In the genomic region with DNA sequence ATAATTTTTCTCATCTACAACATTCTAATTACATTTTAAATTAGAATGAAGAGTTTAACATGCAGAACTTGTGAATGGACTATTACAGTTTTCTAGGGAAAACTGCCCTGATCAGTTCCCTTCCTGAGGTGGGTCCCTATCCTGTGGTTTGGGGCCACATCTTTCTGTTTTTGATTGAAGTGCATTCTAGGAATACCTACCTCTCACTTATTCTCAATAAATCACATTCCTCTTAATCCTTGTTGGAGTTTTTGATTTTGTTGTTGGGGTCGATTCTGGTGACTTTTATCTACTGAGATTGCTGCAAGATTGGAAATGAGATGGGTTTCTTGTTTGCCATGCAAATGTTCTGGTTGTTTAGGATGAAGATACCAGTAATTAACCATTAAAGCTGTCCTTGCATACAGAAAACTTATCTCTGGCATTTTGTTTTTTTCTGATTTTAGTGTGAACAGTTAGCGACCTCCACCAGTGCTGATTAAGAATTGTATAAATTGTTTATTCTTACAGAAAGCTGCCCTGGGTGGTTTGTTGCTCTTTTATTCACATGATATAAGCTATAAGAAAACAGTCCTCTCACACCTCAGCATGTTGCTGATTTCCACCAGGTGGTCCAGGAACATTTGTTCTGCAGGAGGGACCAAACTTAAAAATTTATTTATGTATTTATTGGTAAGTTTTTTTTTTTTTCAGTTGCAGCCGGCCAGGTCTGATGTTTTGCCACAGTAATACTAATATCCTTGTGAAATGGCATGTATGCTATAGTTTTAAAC, we compare ENCODE assay signal across 9 cellular contexts.
DNase-seq lines count a peak whose midpoint lies in the region; ATAC-seq and TF ChIP-seq lines count a peak whose summit lies in the region.
"Had no signal": no experiment of that assay in that cellular context is flagged by ENCODE, and none has a peak within 500 bp of the region (broad histone marks: within the 10 kb centered on the region; RNA-seq: fewer than 3 reads in every experiment).

No MANE protein-coding gene starts in this region.

- H3K9ac ChIP-seq in OCI-LY3 (ENCODE audit: low read length): no peak overlapping the region

- ATAC-seq in psoas muscle (no peak), GM21576 (IDR thresholded peaks at IDR 0.05; ENCODE audit: unreplicated experiment) (no peak), GM21515 (IDR thresholded peaks at IDR 0.05; ENCODE audit: unreplicated experiment) (no peak)

- H3K27me3 ChIP-seq in DOHH2 (ENCODE audit: control insufficient read depth, low read length): peaks cover 40% of the 10 kb centered on the region
- peaks cover 30% of the 10 kb centered on the region for H3K27me3 ChIP-seq in OCI-LY3 (ENCODE audit: low read depth, low read length)
- no peaks in the 10 kb centered on the region for H3K27me3 ChIP-seq in psoas muscle (ENCODE audit: insufficient read depth in 3 of 3, low read length in 2 of 3)

- H3F3A ChIP-seq in DOHH2 (ENCODE audit: control insufficient read depth, insufficient read depth): no peaks in the 10 kb centered on the region

- H3K79me2 ChIP-seq in DOHH2 (ENCODE audit: control insufficient read depth, low read length) (no peaks in the 10 kb centered on the region), OCI-LY3 (ENCODE audit: low read length) (no peaks in the 10 kb centered on the region)

- intact Hi-C loops in psoas muscle (cut with DNase I): loop anchor here (2.0 to 5.0 kb wide), 2 partner anchors 40 to 41 kb away; no protein-coding TSS in a partner anchor

- H4K20me1 ChIP-seq in DOHH2 (ENCODE audit: control insufficient read depth, insufficient read depth, low read depth, low read length) (no peaks in the 10 kb centered on the region), OCI-LY3 (ENCODE audit: insufficient read depth, low read length) (no peaks in the 10 kb centered on the region)

- H3K4me2 ChIP-seq in DOHH2 (ENCODE audit: low read length) (peak overlapping the region; percentile 80), OCI-LY3 (ENCODE audit: low read length) (peak overlapping the region; percentile 100)

- no peak overlapping the region for H3K27ac ChIP-seq in DOHH2 (ENCODE audit: low read depth, low read length)
- no peak overlapping the region for H3K27ac ChIP-seq in OCI-LY3 (ENCODE audit: low read length)
- H3K27ac ChIP-seq in psoas muscle: peak overlapping the region; percentile 93

- H3K4me3 ChIP-seq in DOHH2 (ENCODE audit: low read length) (peak overlapping the region; percentile 65; the same call in 1 of the 2 replicates), OCI-LY3 (ENCODE audit: low read length) (peak overlapping the region; percentile 79), epithelial cell of proximal tubule (ENCODE audit: low read depth, low read length) (peak overlapping the region; percentile 29), psoas muscle (peak overlapping the region; percentile 74)

- no peak overlapping the region for H2AFZ ChIP-seq in OCI-LY3 (ENCODE audit: low read depth, low read length)

- TF ChIP-seq CTCF in DOHH2 (IDR thresholded peaks at IDR 0.05; ENCODE audit: low read depth, low read length, poor library complexity, severe bottlenecking) (no peak), OCI-LY3 (IDR thresholded peaks at IDR 0.05; ENCODE audit: low read depth, low read length) (no peak), epithelial cell of proximal tubule (conservative IDR thresholded peaks at IDR 0.05; ENCODE audit: low read depth, low read length) (no peak), psoas muscle (IDR thresholded peaks at IDR 0.05) (no peak)

- H3K9me3 ChIP-seq in DOHH2 (ENCODE audit: control insufficient read depth, insufficient read depth, low read length) (no peaks in the 10 kb centered on the region), OCI-LY3 (ENCODE audit: insufficient read depth, low read length) (no peaks in the 10 kb centered on the region), psoas muscle (no peaks in the 10 kb centered on the region)

- H3K4me1 ChIP-seq in DOHH2 (ENCODE audit: control insufficient read depth, low read length) (peaks cover 7% of the 10 kb centered on the region), OCI-LY3 (ENCODE audit: low read length) (peaks cover 8% of the 10 kb centered on the region), psoas muscle (peaks cover 69% of the 10 kb centered on the region)

- DNase-seq in epithelial cell of proximal tubule (ENCODE audit: low read depth) (no peak), psoas muscle (no peak), NCI-H524 treated with DMSO at 0.1 percent for 48 hours (lab: John Stamatoyannopoulos, UW) (no peak), epidermal melanocyte (ENCODE audit: insufficient read length, low spot score) (no peak)
- DNase-seq: NCI-H2171 had no signal

- no peaks in the 10 kb centered on the region for H3K9me2 ChIP-seq in DOHH2 (replicated peaks; ENCODE audit: control insufficient read depth, low read length)

- WGBS in psoas muscle, 3 donors: 29 to 38% (median 34%) methylated on average over 3 of the region's 3 CpGs

- H3K36me3 ChIP-seq in DOHH2 (ENCODE audit: control insufficient read depth, low read length): no peaks in the 10 kb centered on the region
- H3K36me3 ChIP-seq in OCI-LY3 (replicated peaks; ENCODE audit: low read depth, low read length): no peaks in the 10 kb centered on the region
- H3K36me3 ChIP-seq in psoas muscle (ENCODE audit: insufficient read depth in 1 of 2, low read depth in 1 of 2): peaks cover 2 to 7% of the 10 kb centered on the region in 2 donors

Comparison
In these comparisons a context has a peak if more than half of its experiments do, and no peak if none do; other contexts are left out.
1. H3K4me3 ChIP-seq: peak in every context shown above with its lines; median percentile 79 in OCI-LY3; 74 in psoas muscle; 65 in DOHH2; 29 in epithelial cell of proximal tubule.